ENCODE assay signal across 11 cellular contexts in the genomic region with DNA sequence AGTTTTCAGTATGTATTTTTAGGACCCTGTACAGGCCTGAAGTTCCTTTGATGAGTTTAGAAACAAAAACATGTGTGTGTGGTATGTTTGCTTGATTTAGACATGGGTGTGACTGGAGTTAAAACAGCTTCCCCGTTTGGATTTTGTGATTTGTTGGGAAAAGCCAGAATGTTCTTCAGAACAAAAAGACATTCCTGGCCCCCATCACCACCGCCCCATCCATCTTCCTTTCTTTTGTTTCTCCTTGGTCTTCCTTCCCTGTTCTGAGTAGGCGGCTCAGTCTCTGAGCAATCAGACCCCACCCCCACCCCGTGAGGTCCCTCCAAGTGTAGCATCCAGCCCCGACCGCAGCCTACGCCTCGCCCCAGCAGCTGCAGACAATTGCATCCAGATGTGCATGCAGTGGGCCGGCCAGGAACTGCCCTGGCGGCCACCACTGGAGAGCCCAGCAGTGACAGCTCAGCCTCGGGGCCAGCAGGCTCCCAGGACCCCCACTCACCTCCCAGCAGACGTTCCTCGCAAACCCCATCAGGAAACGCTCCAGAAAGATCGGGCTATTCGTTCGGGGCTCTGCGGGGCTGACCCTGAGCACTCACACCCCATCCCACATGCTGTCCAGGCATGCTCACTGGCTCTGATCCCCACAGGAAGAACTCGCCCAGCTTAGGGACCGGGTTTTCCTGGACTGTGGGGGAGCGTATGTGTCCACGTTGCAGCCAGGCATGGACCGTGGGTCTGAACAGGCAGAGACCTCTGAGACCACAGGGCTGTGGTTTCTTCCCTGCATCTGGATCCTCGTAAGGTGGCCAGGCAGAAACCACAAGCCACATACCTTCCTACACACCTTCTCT.
DNase-seq lines count a peak whose midpoint lies in the region; ATAC-seq and TF ChIP-seq lines count a peak whose summit lies in the region.
"Had no signal": no experiment of that assay in that cellular context is flagged by ENCODE, and none has a peak within 500 bp of the region (broad histone marks: within the 10 kb centered on the region; RNA-seq: fewer than 3 reads in every experiment).

No MANE protein-coding gene starts in this region.

- TF ChIP-seq CTCF in brain microvascular endothelial cell (IDR thresholded peaks at IDR 0.05; ENCODE audit: low read depth, low read length, missing control alignments) = peak; percentile 50

- H3K4me3 ChIP-seq in brain microvascular endothelial cell (ENCODE audit: low read depth, low read length) = no peak overlapping the region

- H3K27ac ChIP-seq in brain microvascular endothelial cell = no peak overlapping the region

- DNase-seq in GM03348 (ENCODE audit: low spot score) = peak; percentile 95
- peak; percentile 74 for DNase-seq in brain microvascular endothelial cell
- peak; percentile 66 for DNase-seq in islet precursor cell
- DNase-seq in smooth muscle cell of the brain vasculature (ENCODE audit: low read depth, low spot score) = peak; percentile 95
- DNase-seq in NCI-H446 treated with DMSO at 0.1 percent for 48 hours (lab: John Stamatoyannopoulos, UW) = no peak
- no peak for DNase-seq in COR-L47 (lab: John Stamatoyannopoulos, UW)
- no peak for DNase-seq in activated naive CD4-positive, alpha-beta T cell treated with anti-CD3 and anti-CD28 coated beads, Interleukin-2, amount 50 U/mL, for 16 hours
- DNase-seq: activated CD4-positive, CD25-positive, alpha-beta regulatory T cell treated with anti-CD3 and anti-CD28 coated beads, Interleukin-2, amount 50 U/mL, for 72 hours; DND-41; small intestine had no signal

- no peaks in the 10 kb centered on the region for H3K27me3 ChIP-seq in brain microvascular endothelial cell (replicated peaks)

- in situ Hi-C loops in brain microvascular endothelial cell (cut with HindIII; ENCODE audit: low pct_ligation_motif_present, low sequenced_read_pairs) = no loop called here

- H3K36me3 ChIP-seq in brain microvascular endothelial cell (replicated peaks) = no peaks in the 10 kb centered on the region

- no peak for ATAC-seq in GM18873 (IDR thresholded peaks at IDR 0.05; ENCODE audit: low FRiP score, unreplicated experiment)

Comparison
In these comparisons a context has a peak if more than half of its experiments do, and no peak if none do; other contexts are left out.
1. DNase-seq: peak in GM03348 (single experiment), brain microvascular endothelial cell (single experiment), islet precursor cell (single experiment) and smooth muscle cell of the brain vasculature (single experiment); none in NCI-H446 treated with DMSO at 0.1 percent for 48 hours (single experiment), COR-L47 (single experiment) and activated naive CD4-positive, alpha-beta T cell treated with anti-CD3 and anti-CD28 coated beads, Interleukin-2, amount 50 U/mL, for 16 hours (single experiment).